8 cellular contexts compared by ENCODE assay signal in genomic region chr6:36442671-36443497, GRCh38. TPM values are rescaled to one million over a fixed set of nuclear protein-coding genes. Genes with fewer than 3 reads are reported as not detected.
DNase-seq lines count a peak whose midpoint lies in the region; ATAC-seq and TF ChIP-seq lines count a peak whose summit lies in the region.

KCTD20 (plus strand) TSS chr6:36443000; CDS start chr6:36470098, 27,098 bp downstream.
PXT1 (minus strand) TSS chr6:36442854; CDS start chr6:36426082, 16,772 bp downstream.

- H3K4me1 ChIP-seq in liver (ENCODE audit: control insufficient read depth in 4 of 4, insufficient read depth in 4 of 4, low read length in 3 of 4): peaks cover 1 to 20% (median 10%) of the 10 kb centered on the region in 4 donors

- peaks cover 26% of the 10 kb centered on the region for H3K4me1 Mint-ChIP-seq in dendritic cell treated with granulocyte-macrophage colony-stimulating factor and Interleukin-4, amounts not matched to agents 40 ng/mL and 50 ng/mL, for 4 days (ENCODE audit: low read depth)

- H3K4me3 Mint-ChIP-seq in dendritic cell treated with granulocyte-macrophage colony-stimulating factor and Interleukin-4, amounts not matched to agents 40 ng/mL and 50 ng/mL, for 4 days: peak within 1 kb of the TSS; percentile 92

- no peaks in the 10 kb centered on the region for H3K27me3 Mint-ChIP-seq in dendritic cell treated with granulocyte-macrophage colony-stimulating factor and Interleukin-4, amounts not matched to agents 40 ng/mL and 50 ng/mL, for 4 days

- peak within 1 kb of the TSS; percentile 79 to 96 (median 86) for H3K4me3 ChIP-seq in liver (ENCODE audit: low read depth in 1 of 3, low read length in 3 of 3)

- H3K36me3 Mint-ChIP-seq in dendritic cell treated with granulocyte-macrophage colony-stimulating factor and Interleukin-4, amounts not matched to agents 40 ng/mL and 50 ng/mL, for 4 days (ENCODE audit: low read depth): peaks cover 19% of the 10 kb centered on the region

- no peaks in the 10 kb centered on the region for H3K9me3 Mint-ChIP-seq in dendritic cell treated with granulocyte-macrophage colony-stimulating factor and Interleukin-4, amounts not matched to agents 40 ng/mL and 50 ng/mL, for 4 days

- no peak for TF ChIP-seq CTCF in liver (IDR thresholded peaks at IDR 0.05; ENCODE audit: low read depth, low read length, missing input control)

- ATAC-seq in GM19328 (IDR thresholded peaks at IDR 0.05; ENCODE audit: unreplicated experiment): peak; percentile 76
- ATAC-seq in HG03457 (IDR thresholded peaks at IDR 0.05; ENCODE audit: unreplicated experiment): peak; percentile 72

- H3K9me3 ChIP-seq in liver (ENCODE audit: control insufficient read depth in 4 of 4, low read length in 3 of 4): no peaks in the 10 kb centered on the region

- peak within 1 kb of the TSS; percentile 98 to 99 for H3K27ac ChIP-seq in liver (ENCODE audit: low read depth in 1 of 2, low read length in 2 of 2)

- H3K27me3 ChIP-seq in liver (ENCODE audit: control insufficient read depth in 4 of 4, insufficient read depth in 4 of 4, low read length in 3 of 4): no peaks in the 10 kb centered on the region

- peak within 1 kb of the TSS; percentile 96 for H3K27ac Mint-ChIP-seq in dendritic cell treated with granulocyte-macrophage colony-stimulating factor and Interleukin-4, amounts not matched to agents 40 ng/mL and 50 ng/mL, for 4 days

- WGBS in liver: under 1% methylated on average over 93 of the region's 93 CpGs

- H3K9ac ChIP-seq in liver (ENCODE audit: low read depth in 1 of 2, low read length in 2 of 2): peak within 1 kb of the TSS; percentile 94 to 100

- peak; percentile 13 to 90 (median 80) for DNase-seq in C1 segment of cervical spinal cord (lab: John Stamatoyannopoulos, UW)
- DNase-seq in NCI-H526 (lab: John Stamatoyannopoulos, UW): peak; percentile 66 to 96
- DNase-seq in activated CD4-positive, alpha-beta T cell treated with anti-CD3 and anti-CD28 coated beads, Interleukin-2, amount 50 U/mL, for 24 hours (ENCODE audit: low read depth in 1 of 2, low spot score in 1 of 2): peak; percentile 68 to 84
- DNase-seq in stimulated activated CD4-positive, alpha-beta T cell treated with anti-CD3 and anti-CD28 coated beads, Interleukin-2, amount 100 ng/mL, for 48 hours: peak; percentile 80

- H3K36me3 ChIP-seq in liver (ENCODE audit: control insufficient read depth in 4 of 4, insufficient read depth in 3 of 4, low read depth in 1 of 4, low read length in 3 of 4): no peaks in the 10 kb centered on the region

- TF ChIP-seq RAD21 in liver (IDR thresholded peaks at IDR 0.05): peak in 1 of 2 donors; percentile 6

- intact Hi-C loops in dendritic cell treated with granulocyte-macrophage colony-stimulating factor and Interleukin-4, amounts not matched to agents 40 ng/mL and 50 ng/mL, for 4 days (cut with micrococcal nuclease): no loop called here

TF ChIP-seq in liver, 16 proteins besides CTCF, POLR2A, EP300 and RAD21:
- TF ChIP-seq RXRA (IDR thresholded peaks at IDR 0.05) (peak in 1 of 2 donors; percentile 28), MAX (IDR thresholded peaks at IDR 0.05) (peak; percentile 10), TAF1 (conservative IDR thresholded peaks at IDR 0.05) (peak; percentile 67), JUND (IDR thresholded peaks at IDR 0.05) (peak; percentile 12 to 80), SP1 (IDR thresholded peaks at IDR 0.05) (peak; percentile 44), FOXA2 (IDR thresholded peaks at IDR 0.05) (no peak), YY1 (IDR thresholded peaks at IDR 0.05) (peak; percentile 80), ZBTB33 (IDR thresholded peaks at IDR 0.05) (no peak), EGR1 (IDR thresholded peaks at IDR 0.05; ENCODE audit: low read depth in 2 of 2) (no peak), HNF4A (conservative IDR thresholded peaks at IDR 0.05) (peak in 1 of 2 donors; percentile 14)

RNA-seq across cellular contexts. Expression of gene KCTD20, which starts in this region (rescaled TPM):
- total RNA-seq in liver: 10 to 100 TPM; 45.2 to 48.5 TPM
- polyA plus RNA-seq in liver: 10 to 100 TPM in 1 of 2 donors, 1 to 10 TPM in 1; 9.5 to 19.1 TPM

RNA-seq across cellular contexts. Expression of gene PXT1, which starts in this region (rescaled TPM):
- total RNA-seq in liver: not detected
- polyA plus RNA-seq in liver: not detected

Comparison
In these comparisons a context has a peak if more than half of its experiments do, and no peak if none do; other contexts are left out.
1. Peak in every context shown above with its lines: DNase-seq, ATAC-seq, H3K4me3 ChIP-seq and H3K27ac ChIP-seq.